ENCODE assay signal across 8 cellular contexts in the genomic region with DNA sequence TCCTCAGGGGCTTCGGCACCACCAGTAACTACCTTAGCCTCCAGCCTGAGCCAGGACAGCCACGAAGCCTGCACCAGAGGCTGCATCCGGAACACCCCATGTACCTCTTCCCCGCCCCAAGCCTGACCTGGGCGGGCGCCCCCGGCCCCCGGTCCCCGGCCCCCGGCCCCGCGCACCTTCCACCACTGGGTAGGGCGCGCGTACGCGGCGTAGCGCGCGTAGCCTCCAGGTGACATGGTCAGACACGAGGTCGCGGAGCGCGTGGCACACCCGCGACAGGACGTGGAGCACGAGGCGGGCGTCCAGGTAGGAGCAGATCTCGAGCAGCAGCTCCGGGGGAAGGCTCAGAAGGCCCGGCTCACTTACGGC. TPM values are rescaled to one million over a fixed set of nuclear protein-coding genes. Genes with fewer than 3 reads are reported as not detected.
A peak's percentile ranks its signal among the peaks of the same experiment; 100 is the strongest.
DNase-seq lines count a peak whose midpoint lies in the region; ATAC-seq and TF ChIP-seq lines count a peak whose summit lies in the region.

No MANE protein-coding gene starts in this region.

- H3K9me3 ChIP-seq in PC-9 (ENCODE audit: insufficient read depth, low read depth): no peaks in the 10 kb centered on the region
- H3K9me3 ChIP-seq in neuronal stem cell (replicated peaks in 1 of 2; ENCODE audit: control insufficient read depth in 2 of 2, insufficient read depth in 1 of 2, low read depth in 1 of 2, low read length in 2 of 2): no peaks in the 10 kb centered on the region

- peak overlapping the region; percentile 95 for H3K4me2 ChIP-seq in PC-9
- peak overlapping the region; percentile 98 for H3K4me2 ChIP-seq in neuronal stem cell (ENCODE audit: insufficient read depth, low read length, poor library complexity, severe bottlenecking)

- POLR2A ChIA-PET in PC-9 (lab: Charles Lee; ENCODE audit: unreplicated experiment): no interaction called here

- peak overlapping the region; percentile 96 for H2BK5ac ChIP-seq in neuronal stem cell (ENCODE audit: low read length)

- peaks cover 39% of the 10 kb centered on the region for H3F3A ChIP-seq in PC-9 (ENCODE audit: insufficient read depth, low read depth)

- no peak overlapping the region for H2BK120ac ChIP-seq in neuronal stem cell (ENCODE audit: low read depth, low read length)

- H3K27ac ChIP-seq in C4-2B (peak overlapping the region; percentile 59), PC-9 (peak overlapping the region; percentile 48; the same call in 1 of the 2 replicates), neuronal stem cell (replicated peaks; ENCODE audit: low read length) (no peak overlapping the region)

- H2BK12ac ChIP-seq in neuronal stem cell (ENCODE audit: low read length): no peak overlapping the region

- H2AFZ ChIP-seq in PC-9 (peak overlapping the region; percentile 73), neuronal stem cell (ENCODE audit: low read length) (peak overlapping the region; percentile 97)

- H2BK15ac ChIP-seq in neuronal stem cell (ENCODE audit: low read length): no peak overlapping the region

- H4K91ac ChIP-seq in neuronal stem cell (ENCODE audit: low read depth, low read length, poor library complexity): no peak overlapping the region

- peak; percentile 22 for ATAC-seq in GM21528 (IDR thresholded peaks at IDR 0.05; ENCODE audit: low FRiP score, unreplicated experiment)

- no peaks in the 10 kb centered on the region for H4K20me1 ChIP-seq in PC-9 (ENCODE audit: insufficient read depth)

- CTCF ChIA-PET in PC-9 (lab: Charles Lee): no interaction called here

- no peak overlapping the region for H4K8ac ChIP-seq in neuronal stem cell (ENCODE audit: low read depth, low read length)

- H3K36me3 ChIP-seq in PC-9 (ENCODE audit: low read depth): peaks cover 4% of the 10 kb centered on the region; the same call in 1 of the 2 replicates
- H3K36me3 ChIP-seq in neuronal stem cell (replicated peaks in 1 of 2; ENCODE audit: control insufficient read depth in 2 of 2, insufficient read depth in 2 of 2, low read length in 2 of 2): peaks cover 20 to 29% of the 10 kb centered on the region in 2 donors

- no CpG with 5 or more reads among the region's 36 CpGs for WGBS in neuronal stem cell (ENCODE audit: extremely low coverage in 2 of 2, insufficient read length in 2 of 2, insufficient replicate concordance in 1 of 2), 2 donors

- H3K4me1 ChIP-seq in PC-9 (replicated peaks; ENCODE audit: insufficient read depth) (peaks cover 8% of the 10 kb centered on the region; the same call in 1 of the 2 replicates), neuronal stem cell (ENCODE audit: control insufficient read depth in 2 of 2, insufficient read depth in 1 of 2, low read depth in 1 of 2, low read length in 2 of 2) (peaks cover 3% of the 10 kb centered on the region in 2 donors)

- H3K4me3 ChIP-seq in PC-9 (peak overlapping the region; percentile 72), epithelial cell of esophagus (ENCODE audit: low read length) (peak overlapping the region; percentile 83), neuronal stem cell (ENCODE audit: low read length in 2 of 2) (peak overlapping the region; percentile 80 to 99)

- TF ChIP-seq CTCF in C4-2B (conservative IDR thresholded peaks at IDR 0.05): no peak
- TF ChIP-seq CTCF in PC-9 (conservative IDR thresholded peaks at IDR 0.05): no peak
- no peak for TF ChIP-seq CTCF in epithelial cell of esophagus (IDR thresholded peaks at IDR 0.05; ENCODE audit: insufficient read depth, low read depth, low read length, missing control alignments)

- H3K23ac ChIP-seq in neuronal stem cell (ENCODE audit: low read depth, low read length, poor library complexity): peak overlapping the region; percentile 83

- H3K9ac ChIP-seq in neuronal stem cell (ENCODE audit: low read depth, low read length, poor library complexity): peak overlapping the region; percentile 96

- no peaks in the 10 kb centered on the region for H3K9me2 ChIP-seq in PC-9 (ENCODE audit: insufficient read depth)

- peaks cover 2% of the 10 kb centered on the region for H3K79me1 ChIP-seq in neuronal stem cell (ENCODE audit: low read depth, low read length)

- peak overlapping the region; percentile 53 for H3K4ac ChIP-seq in neuronal stem cell (ENCODE audit: low read length)

- BruUV-seq in PC-9 (replicated peaks; lab: Mats Ljungman, UMichigan): no TSS peak

- peak overlapping the region; percentile 47 for H3K14ac ChIP-seq in neuronal stem cell (ENCODE audit: low read length)

- DNase-seq in PC-9 (no peak), epithelial cell of esophagus (ENCODE audit: low read depth) (peak; percentile 13), neuronal stem cell (ENCODE audit: low spot score) (no peak), CD1c-positive myeloid dendritic cell (ENCODE audit: extremely low spot score) (no peak), SHP77 (lab: John Stamatoyannopoulos, UW) (no peak), DMS 273 treated with DMSO at 0.1 percent for 48 hours (lab: John Stamatoyannopoulos, UW) (no peak)

- no peak overlapping the region for H2AK5ac ChIP-seq in neuronal stem cell (ENCODE audit: low read depth, low read length)

- H3K79me2 ChIP-seq in PC-9 (ENCODE audit: low read depth): peaks cover 26% of the 10 kb centered on the region

- peak overlapping the region; percentile 71 for H3K18ac ChIP-seq in neuronal stem cell (ENCODE audit: low read length)

- H3K27me3 ChIP-seq in PC-9 (ENCODE audit: insufficient read depth, low read depth): no peaks in the 10 kb centered on the region
- no peaks in the 10 kb centered on the region for H3K27me3 ChIP-seq in neuronal stem cell (ENCODE audit: control insufficient read depth in 3 of 3, insufficient read depth in 3 of 3, low read depth in 1 of 3, low read length in 3 of 3)

- intact Hi-C loops in PC-9 (cut with micrococcal nuclease; ENCODE audit: unreplicated experiment): no loop called here

RNA-seq across cellular contexts. Expression of gene FBXW9, which starts 0.5 kb away (rescaled TPM):
- total RNA-seq in PC-9 (2021): 21.0 and 21.9 TPM in 2 replicates
- 11.2 TPM for polyA plus RNA-seq in neuronal stem cell (2013, experiment 1 of 2)
- polyA plus RNA-seq in neuronal stem cell (2013, experiment 2 of 2): 11.1 TPM

RNA-seq across cellular contexts. Expression of gene GNG14, which starts 8.2 kb away (rescaled TPM):
- total RNA-seq in PC-9 (2021): not detected in 2 replicates
- not detected for polyA plus RNA-seq in neuronal stem cell (2013, experiment 1 of 2)
- polyA plus RNA-seq in neuronal stem cell (2013, experiment 2 of 2): not detected

RNA-seq across cellular contexts. Expression of gene DHPS, which starts 14.3 kb away (rescaled TPM):
- total RNA-seq in PC-9 (2021): 106 and 121 TPM in 2 replicates
- 92.1 TPM for polyA plus RNA-seq in neuronal stem cell (2013, experiment 1 of 2)
- polyA plus RNA-seq in neuronal stem cell (2013, experiment 2 of 2): 91.6 TPM

RNA-seq across cellular contexts. Expression of gene TNPO2, which starts 27.8 kb away (rescaled TPM):
- total RNA-seq in PC-9 (2021): 67.4 and 77.5 TPM in 2 replicates
- 47.1 TPM for polyA plus RNA-seq in neuronal stem cell (2013, experiment 1 of 2)
- polyA plus RNA-seq in neuronal stem cell (2013, experiment 2 of 2): 47.1 TPM

RNA-seq across cellular contexts. Expression of gene WDR83, which starts 29.4 kb away (rescaled TPM):
- 12.9 and 21.2 TPM in 2 replicates for total RNA-seq in PC-9 (2021)
- polyA plus RNA-seq in neuronal stem cell (2013, experiment 1 of 2): 11.5 TPM
- 10.8 TPM for polyA plus RNA-seq in neuronal stem cell (2013, experiment 2 of 2)
